Comparison of ENCODE assay signal across 1 cellular context in genomic region chr5:146158255-146158654, GRCh38.
TF ChIP-seq lines count a peak whose summit lies in the region.

No MANE protein-coding gene starts in this region.

TF ChIP-seq in HepG2, 621 proteins besides CTCF, POLR2A, EP300 and RAD21:
- TF ChIP-seq FOXM1 (CRISPR knock-in tag; IDR thresholded peaks at IDR 0.05): no peak
- peak; percentile 75 for TF ChIP-seq ATF7 (IDR thresholded peaks at IDR 0.05)
- TF ChIP-seq ATF7 (CRISPR knock-in tag; IDR thresholded peaks at IDR 0.05): no peak
- 0 out of 4 replicates have a peak, but pooled peaks of 1 of the 2 experiments have one; percentile 36 for TF ChIP-seq ATF4 (CRISPR knock-in tag; IDR thresholded peaks at IDR 0.05)
- no peak for TF ChIP-seq PHF8 (CRISPR knock-in tag; IDR thresholded peaks at IDR 0.05)
- TF ChIP-seq NAIF1 (CRISPR knock-in tag; IDR thresholded peaks at IDR 0.05; ENCODE audit: borderline replicate concordance): no peak
- no peak for TF ChIP-seq ELF4 (CRISPR knock-in tag; IDR thresholded peaks at IDR 0.05; ENCODE audit: borderline replicate concordance)
- TF ChIP-seq ZNF441 (CRISPR knock-in tag; IDR thresholded peaks at IDR 0.05; ENCODE audit: borderline replicate concordance): no peak
- no peak for TF ChIP-seq STAG1 (CRISPR knock-in tag; IDR thresholded peaks at IDR 0.05)
- TF ChIP-seq ZNF350 (CRISPR knock-in tag; IDR thresholded peaks at IDR 0.05; ENCODE audit: borderline replicate concordance, low read depth): no peak
TF ChIP-seq in HepG2: peak in this region for 2.
